Comparison of ENCODE assay signal across 16 cellular contexts in the genomic region with DNA sequence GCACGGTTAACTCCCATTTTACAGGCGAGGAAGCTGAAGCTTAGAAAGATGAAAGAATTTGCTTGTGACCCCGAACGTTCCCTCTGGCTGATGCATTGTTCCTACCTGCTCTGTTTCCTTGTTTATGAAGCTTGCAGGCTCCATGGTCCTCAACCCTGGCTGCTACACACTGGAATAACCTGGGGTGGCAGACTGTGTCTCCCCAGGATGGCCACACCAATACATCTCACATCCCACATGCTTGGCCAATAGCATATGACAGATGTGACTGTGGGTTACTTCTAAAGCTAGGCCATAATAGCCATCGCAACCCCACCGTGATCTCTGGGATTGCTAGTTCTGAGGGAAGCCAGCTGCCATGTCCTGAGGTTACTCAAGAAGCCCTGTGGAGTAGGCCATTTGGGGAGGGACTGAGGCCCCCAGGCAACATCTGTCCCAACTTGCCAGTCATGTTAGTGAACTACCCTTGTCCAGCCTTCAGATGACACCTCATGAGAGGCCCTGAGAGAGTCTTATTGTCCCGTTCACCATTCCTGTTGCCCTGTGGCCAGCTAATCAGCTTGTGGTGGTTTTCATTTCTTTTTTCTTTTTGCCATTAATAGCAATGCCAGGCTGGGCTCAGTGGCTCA. TPM values are rescaled to one million over a fixed set of nuclear protein-coding genes. Genes with fewer than 3 reads are reported as not detected.
DNase-seq lines count a peak whose midpoint lies in the region; ATAC-seq and TF ChIP-seq lines count a peak whose summit lies in the region.
"Had no signal": no experiment of that assay in that cellular context is flagged by ENCODE, and none has a peak within 500 bp of the region (broad histone marks: within the 10 kb centered on the region; RNA-seq: fewer than 3 reads in every experiment).

No MANE protein-coding gene starts in this region.

- 81% methylated on average over 6 of the region's 7 CpGs for WGBS in esophagus muscularis mucosa

- intact Hi-C loops in esophagus muscularis mucosa (cut with DNase I) (no loop called here), sciatic nerve (cut with DNase I) (no loop called here), vagina (cut with DNase I) (no loop called here), lower lobe of right lung (cut with DNase I) (no loop called here)

- H3K27me3 ChIP-seq in esophagus muscularis mucosa: peaks cover 0 to 11% (median 0%) of the 10 kb centered on the region in 4 donors
- no peaks in the 10 kb centered on the region for H3K27me3 ChIP-seq in vagina
- no peaks in the 10 kb centered on the region for H3K27me3 ChIP-seq in HAP-1 (ENCODE audit: low read depth)
- H3K27me3 ChIP-seq in lower lobe of right lung (ENCODE audit: low read depth): no peaks in the 10 kb centered on the region

- H3K27ac ChIP-seq in esophagus muscularis mucosa (replicated peaks in 1 of 4) (no peak overlapping the region), vagina (no peak overlapping the region), lower lobe of right lung (no peak overlapping the region)
- H3K27ac ChIP-seq: 22Rv1 had no signal

- H3K36me3 ChIP-seq in esophagus muscularis mucosa (no peaks in the 10 kb centered on the region), vagina (no peaks in the 10 kb centered on the region), HAP-1 (replicated peaks) (no peaks in the 10 kb centered on the region), lower lobe of right lung (no peaks in the 10 kb centered on the region)

- TF ChIP-seq EP300 in esophagus muscularis mucosa (IDR thresholded peaks at IDR 0.05): no peak

- TF ChIP-seq CTCF in esophagus muscularis mucosa (IDR thresholded peaks at IDR 0.05) (no peak), vagina (IDR thresholded peaks at IDR 0.05) (no peak), lower lobe of right lung (IDR thresholded peaks at IDR 0.05) (no peak)

- ATAC-seq in sciatic nerve (no peak), lower lobe of right lung (no peak)
- ATAC-seq: Right ventricle myocardium inferior had no signal

- DNase-seq in activated CD8-positive, alpha-beta memory T cell treated with anti-CD3 and anti-CD28 coated beads for 24 hours: peak; percentile 38
- no peak for DNase-seq in activated CD8-positive, alpha-beta memory T cell treated with anti-CD3 and anti-CD28 coated beads, Interleukin-2, amount 50 U/mL, for 4 hours
- DNase-seq in esophagus muscularis mucosa (ENCODE audit: extremely low spot score): peak; percentile 55
- DNase-seq in sciatic nerve (ENCODE audit: low spot score): peak; percentile 33
- peak; percentile 43 to 47 for DNase-seq in vagina (ENCODE audit: extremely low spot score in 2 of 2)
- no peak for DNase-seq in cerebellum (ENCODE audit: low spot score)
- DNase-seq in HAP-1 (ENCODE audit: low spot score in 2 of 2): no peak
- DNase-seq in lower lobe of right lung: no peak
- DNase-seq: C1 segment of cervical spinal cord, COR-L47, DMS153, NCI-H1436 treated with DMSO at 0.1 percent for 48 hours, NCI-H446, NCI-H774 had no signal

- in situ Hi-C loops in HAP-1 (cut with MboI; ENCODE audit: low sequenced_read_pairs): no loop called here

- H3K4me1 ChIP-seq in esophagus muscularis mucosa: no peaks in the 10 kb centered on the region
- no peaks in the 10 kb centered on the region for H3K4me1 ChIP-seq in vagina
- H3K4me1 ChIP-seq in HAP-1: no peaks in the 10 kb centered on the region
- H3K4me1 ChIP-seq in lower lobe of right lung: peaks cover 22% of the 10 kb centered on the region

- TF ChIP-seq POLR2A in esophagus muscularis mucosa (IDR thresholded peaks at IDR 0.05; ENCODE audit: low read depth) (no peak), vagina (IDR thresholded peaks at IDR 0.05) (no peak)

- H3K9me3 ChIP-seq in esophagus muscularis mucosa: no peaks in the 10 kb centered on the region
- H3K9me3 ChIP-seq in vagina: no peaks in the 10 kb centered on the region
- no peaks in the 10 kb centered on the region for H3K9me3 ChIP-seq in HAP-1
- H3K9me3 ChIP-seq in lower lobe of right lung: no peaks in the 10 kb centered on the region

- no peak overlapping the region for H3K4me3 ChIP-seq in esophagus muscularis mucosa
- no peak overlapping the region for H3K4me3 ChIP-seq in vagina
- no peak overlapping the region for H3K4me3 ChIP-seq in HAP-1
- no peak overlapping the region for H3K4me3 ChIP-seq in lower lobe of right lung

RNA-seq across cellular contexts. Expression of a gene that starts 6.7 kb away (rescaled TPM):
- 1 to 10 TPM; 2.0 to 4.4 (median 3.2) TPM for total RNA-seq in esophagus muscularis mucosa
- 4.2 TPM for total RNA-seq in sciatic nerve
- total RNA-seq in vagina: 11.8 TPM
- total RNA-seq in cerebellum: 3.5 TPM
- total RNA-seq in lower lobe of right lung: 21.4 TPM

RNA-seq across cellular contexts. Expression of a gene that starts 58.5 kb away (rescaled TPM):
- total RNA-seq in esophagus muscularis mucosa: 1 to 10 TPM in 3 of 4 donors, not detected in 1; 1.5 to 2.2 (median 1.7) TPM
- total RNA-seq in sciatic nerve: 1.4 TPM
- total RNA-seq in vagina: 1.7 TPM
- 0.36 TPM for total RNA-seq in cerebellum
- 1.1 TPM for total RNA-seq in lower lobe of right lung

Comparison
In these comparisons a context has a peak if more than half of its experiments do, and no peak if none do; other contexts are left out.
1. DNase-seq: peak in activated CD8-positive, alpha-beta memory T cell treated with anti-CD3 and anti-CD28 coated beads for 24 hours (single experiment), esophagus muscularis mucosa (single experiment), sciatic nerve (single experiment) and vagina (2 of 2); none in activated CD8-positive, alpha-beta memory T cell treated with anti-CD3 and anti-CD28 coated beads, Interleukin-2, amount 50 U/mL, for 4 hours (single experiment), cerebellum (single experiment), HAP-1 (0 of 2) and lower lobe of right lung (single experiment).